Comparison of ENCODE assay signal across 14 cellular contexts in the genomic region with DNA sequence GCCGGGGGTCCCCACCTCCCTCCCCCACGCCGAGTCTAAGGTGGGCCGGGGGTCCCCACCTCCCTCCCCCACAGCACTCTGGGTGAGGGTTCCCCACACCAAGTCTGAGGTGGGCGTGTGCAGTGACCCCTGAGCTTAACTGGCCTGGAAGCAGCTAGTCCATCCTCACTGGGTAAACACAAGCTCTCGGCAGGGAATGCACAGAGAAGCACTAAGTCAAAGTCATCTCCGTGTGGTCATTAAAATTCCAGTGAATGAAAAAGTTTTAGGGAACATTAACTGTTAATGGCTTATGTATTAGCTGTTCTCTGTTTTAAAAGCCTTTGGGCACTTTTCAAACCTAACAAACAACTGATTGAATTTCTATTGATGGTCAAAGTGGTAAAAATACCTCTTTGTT. TPM values are rescaled to one million over a fixed set of nuclear protein-coding genes. Genes with fewer than 3 reads are reported as not detected.
DNase-seq lines count a peak whose midpoint lies in the region; ATAC-seq and TF ChIP-seq lines count a peak whose summit lies in the region.
"Had no signal": no experiment of that assay in that cellular context is flagged by ENCODE, and none has a peak within 500 bp of the region (broad histone marks: within the 10 kb centered on the region; RNA-seq: fewer than 3 reads in every experiment).

No MANE protein-coding gene starts in this region.

- H3K27me3 ChIP-seq in sigmoid colon: no peaks in the 10 kb centered on the region
- H3K27me3 ChIP-seq in effector memory CD4-positive, alpha-beta T cell (replicated peaks; ENCODE audit: control insufficient read depth, insufficient read depth, low read length, poor library complexity, severe bottlenecking): no peaks in the 10 kb centered on the region

- peak overlapping the region; percentile 82 to 87 (median 86) for H3K27ac ChIP-seq in sigmoid colon
- H3K27ac ChIP-seq in effector memory CD4-positive, alpha-beta T cell (ENCODE audit: insufficient read depth, low read length, poor library complexity, severe bottlenecking): no peak overlapping the region
- H3K27ac ChIP-seq: epithelial cell of prostate had no signal

- peaks cover 4 to 34% (median 29%) of the 10 kb centered on the region in 4 donors for H3K4me1 ChIP-seq in sigmoid colon
- H3K4me1 ChIP-seq in effector memory CD4-positive, alpha-beta T cell (ENCODE audit: control insufficient read depth, insufficient read depth, low read length, poor library complexity, severe bottlenecking): no peaks in the 10 kb centered on the region

- ATAC-seq in GM18907 (IDR thresholded peaks at IDR 0.05; ENCODE audit: unreplicated experiment) (no peak), GM18520 (IDR thresholded peaks at IDR 0.05; ENCODE audit: unreplicated experiment) (no peak)

- DNase-seq in ACHN: peak; percentile 69
- DNase-seq in astrocyte of the spinal cord (ENCODE audit: low read depth, low spot score): peak; percentile 49
- DNase-seq in kidney tubule cell (ENCODE audit: low spot score): peak; percentile 79
- DNase-seq in sigmoid colon: no peak
- no peak for DNase-seq in effector memory CD4-positive, alpha-beta T cell
- no peak for DNase-seq in activated T-cell treated with anti-CD3 and anti-CD28 coated beads for 4 hours
- DNase-seq: activated naive CD4-positive, alpha-beta T cell treated with Interleukin-2 at 50 U/mL for 16 hours; central memory CD4-positive, alpha-beta T cell; MV-4-11; NCI-H2171 had no signal

- no peak for TF ChIP-seq POLR2A in sigmoid colon (IDR thresholded peaks at IDR 0.05)

- intact Hi-C loops in sigmoid colon (cut with DNase I): loop anchor here (2.0 kb wide), 2 partner anchors 38 to 254 kb away; no protein-coding TSS in a partner anchor

- H3K9me3 ChIP-seq in sigmoid colon: no peaks in the 10 kb centered on the region
- no peaks in the 10 kb centered on the region for H3K9me3 ChIP-seq in effector memory CD4-positive, alpha-beta T cell (ENCODE audit: control insufficient read depth, low read length)

- in situ Hi-C loops in ACHN (cut with HindIII; ENCODE audit: low pct_ligation_motif_present, low pct_unique_long_range_greater_than_20kb, low sequenced_read_pairs) (no loop called here), astrocyte of the spinal cord (cut with HindIII; ENCODE audit: low sequenced_read_pairs) (no loop called here)

- H3K4me3 ChIP-seq in astrocyte of the spinal cord (ENCODE audit: low read depth, low read length): no peak overlapping the region
- peak overlapping the region in 2 of 4 donors; percentile 6 to 14 for H3K4me3 ChIP-seq in sigmoid colon
- H3K4me3 ChIP-seq in effector memory CD4-positive, alpha-beta T cell (ENCODE audit: insufficient read depth, low read depth, low read length, poor library complexity, severe bottlenecking): no peak overlapping the region
- H3K4me3 ChIP-seq: skin epidermis had no signal

- WGBS in sigmoid colon, 2 donors: 37 to 60% methylated on average over 7 of the region's 7 CpGs

- peaks cover 0 to 31% (median 4%) of the 10 kb centered on the region in 4 donors for H3K36me3 ChIP-seq in sigmoid colon
- peaks cover 7% of the 10 kb centered on the region for H3K36me3 ChIP-seq in effector memory CD4-positive, alpha-beta T cell (ENCODE audit: control insufficient read depth, insufficient read depth, low read length)

- TF ChIP-seq EP300 in sigmoid colon (IDR thresholded peaks at IDR 0.05): no peak

- no peak for TF ChIP-seq CTCF in astrocyte of the spinal cord (IDR thresholded peaks at IDR 0.05; ENCODE audit: low read depth, low read length)
- no peak for TF ChIP-seq CTCF in sigmoid colon (IDR thresholded peaks at IDR 0.05)

RNA-seq across cellular contexts. Expression of a gene that starts 43.7 kb away (rescaled TPM):
- 10 to 100 TPM in 3 of 4 donors, 1 to 10 TPM in 1; 9.7 to 26.6 (median 10.9) TPM for total RNA-seq in sigmoid colon
- polyA plus RNA-seq in sigmoid colon: 10 to 100 TPM in 2 of 3 donors, 1 to 10 TPM in 1; 9.5 to 20.4 (median 12.6) TPM

RNA-seq across cellular contexts. Expression of a gene that starts 44.3 kb away (rescaled TPM):
- total RNA-seq in sigmoid colon: 10 to 100 TPM; 13.2 to 25.4 (median 16.0) TPM
- polyA plus RNA-seq in sigmoid colon: 10 to 100 TPM in 1 of 3 donors, 1 to 10 TPM in 2; 7.8 to 23.4 (median 9.7) TPM

Comparison
In these comparisons a context has a peak if more than half of its experiments do, and no peak if none do; other contexts are left out.
1. DNase-seq: peak in ACHN (single experiment), astrocyte of the spinal cord (single experiment) and kidney tubule cell (single experiment); none in sigmoid colon (single experiment), effector memory CD4-positive, alpha-beta T cell (0 of 3) and activated T-cell treated with anti-CD3 and anti-CD28 coated beads for 4 hours (single experiment).